Comparison of ENCODE assay signal across 8 cellular contexts in the genomic region with DNA sequence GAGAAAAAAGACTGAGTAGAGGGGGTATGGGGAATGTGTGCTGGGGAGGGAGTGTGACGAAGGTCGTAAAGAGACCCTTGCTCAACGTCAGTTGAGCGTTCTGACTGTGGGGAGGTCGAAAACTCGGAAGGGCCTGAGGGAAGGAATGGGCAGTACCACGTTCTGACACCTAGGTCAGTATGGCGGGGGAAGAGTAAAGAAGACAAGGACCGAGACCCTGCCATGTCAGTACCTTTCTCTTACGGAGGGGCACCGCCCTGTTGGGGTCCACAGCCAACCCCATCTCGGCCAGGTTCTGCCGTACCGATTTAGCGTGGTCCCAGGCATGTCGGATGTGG. TPM values are rescaled to one million over a fixed set of nuclear protein-coding genes. Genes with fewer than 3 reads are reported as not detected.
DNase-seq lines count a peak whose midpoint lies in the region; ATAC-seq and TF ChIP-seq lines count a peak whose summit lies in the region.

No MANE protein-coding gene starts in this region.

- peak overlapping the region; percentile 98 for H3K9ac ChIP-seq in OCI-LY3 (ENCODE audit: low read length)
- H3K9ac ChIP-seq in muscle layer of colon (ENCODE audit: low read length) = peak overlapping the region; percentile 56

- H3K4me2 ChIP-seq in OCI-LY3 (ENCODE audit: low read length) = peak overlapping the region; percentile 96

- H3K9me3 ChIP-seq in OCI-LY3 (ENCODE audit: insufficient read depth, low read length) (no peaks in the 10 kb centered on the region), muscle layer of colon (ENCODE audit: low read length) (no peaks in the 10 kb centered on the region)

- H3K27ac ChIP-seq in OCI-LY3 (ENCODE audit: low read length) = peak overlapping the region; percentile 92; the same call in 1 of the 2 replicates
- H3K27ac ChIP-seq in muscle layer of colon (ENCODE audit: low read depth, low read length) = peak overlapping the region; percentile 4

- ATAC-seq in GM19351 (IDR thresholded peaks at IDR 0.05; ENCODE audit: unreplicated experiment) = no peak

- H3K4me3 ChIP-seq in OCI-LY3 (ENCODE audit: low read length) = peak overlapping the region; percentile 96
- peak overlapping the region; percentile 68 to 83 for H3K4me3 ChIP-seq in muscle layer of colon (ENCODE audit: low read depth in 1 of 2, low read length in 2 of 2)

- no peak for TF ChIP-seq CTCF in OCI-LY3 (IDR thresholded peaks at IDR 0.05; ENCODE audit: low read depth, low read length)

- DNase-seq in NCI-H2227 (lab: John Stamatoyannopoulos, UW; ENCODE audit: unreplicated experiment) (peak; percentile 34), NCI-H2227 treated with DMSO at 0.1 percent for 48 hours (lab: John Stamatoyannopoulos, UW) (no peak), dermis blood vessel endothelial cell (peak; percentile 41), hippocampal formation (lab: John Stamatoyannopoulos, UW) (no peak)
- no peak for DNase-seq in stimulated activated CD4-positive, alpha-beta T cell treated with anti-CD3 and anti-CD28 coated beads, Interleukin-4, amount 100 ng/mL, for 24 hours

- H3K79me2 ChIP-seq in OCI-LY3 (ENCODE audit: low read length) = peaks cover 61% of the 10 kb centered on the region

- H3K36me3 ChIP-seq in OCI-LY3 (replicated peaks; ENCODE audit: low read depth, low read length) (peaks cover 57% of the 10 kb centered on the region), muscle layer of colon (ENCODE audit: insufficient read depth, low read length) (peaks cover 43% of the 10 kb centered on the region)

- H3K27me3 ChIP-seq in OCI-LY3 (ENCODE audit: low read depth, low read length) (no peaks in the 10 kb centered on the region), muscle layer of colon (ENCODE audit: control insufficient read depth in 1 of 2, insufficient read depth in 2 of 2, low read length in 2 of 2) (no peaks in the 10 kb centered on the region)

- H3K4me1 ChIP-seq in OCI-LY3 (ENCODE audit: low read length) (peaks cover 11% of the 10 kb centered on the region), muscle layer of colon (ENCODE audit: insufficient read depth, low read length) (peaks cover 18% of the 10 kb centered on the region)

- no peaks in the 10 kb centered on the region for H4K20me1 ChIP-seq in OCI-LY3 (ENCODE audit: insufficient read depth, low read length)

- 0 out of 2 replicates have a peak overlapping the region, but pooled peaks have one; percentile 38 for H2AFZ ChIP-seq in OCI-LY3 (ENCODE audit: low read depth, low read length)

RNA-seq across cellular contexts. Expression of a gene that starts 0.4 kb away (rescaled TPM):
- 9.8 and 14.1 TPM in 2 replicates for total RNA-seq in dermis blood vessel endothelial cell

RNA-seq across cellular contexts. Expression of a gene that starts 0.6 kb away (rescaled TPM):
- total RNA-seq in dermis blood vessel endothelial cell = 27.9 and 47.3 TPM in 2 replicates

RNA-seq across cellular contexts. Expression of a gene that starts 22.7 kb away (rescaled TPM):
- total RNA-seq in dermis blood vessel endothelial cell = 14.7 and 15.0 TPM in 2 replicates

RNA-seq across cellular contexts. Expression of a gene that starts 26.4 kb away (rescaled TPM):
- total RNA-seq in dermis blood vessel endothelial cell = 88.0 and 101 TPM in 2 replicates

RNA-seq across cellular contexts. Expression of a gene that starts 28.4 kb away (rescaled TPM):
- 107 and 163 TPM in 2 replicates for total RNA-seq in dermis blood vessel endothelial cell

Comparison
In these comparisons a context has a peak if more than half of its experiments do, and no peak if none do; other contexts are left out.
1. DNase-seq: peak in NCI-H2227 (single experiment) and dermis blood vessel endothelial cell (single experiment); none in NCI-H2227 treated with DMSO at 0.1 percent for 48 hours (single experiment), hippocampal formation (0 of 2) and stimulated activated CD4-positive, alpha-beta T cell treated with anti-CD3 and anti-CD28 coated beads, Interleukin-4, amount 100 ng/mL, for 24 hours (single experiment).